10 cellular contexts compared by ENCODE assay signal in the genomic region with DNA sequence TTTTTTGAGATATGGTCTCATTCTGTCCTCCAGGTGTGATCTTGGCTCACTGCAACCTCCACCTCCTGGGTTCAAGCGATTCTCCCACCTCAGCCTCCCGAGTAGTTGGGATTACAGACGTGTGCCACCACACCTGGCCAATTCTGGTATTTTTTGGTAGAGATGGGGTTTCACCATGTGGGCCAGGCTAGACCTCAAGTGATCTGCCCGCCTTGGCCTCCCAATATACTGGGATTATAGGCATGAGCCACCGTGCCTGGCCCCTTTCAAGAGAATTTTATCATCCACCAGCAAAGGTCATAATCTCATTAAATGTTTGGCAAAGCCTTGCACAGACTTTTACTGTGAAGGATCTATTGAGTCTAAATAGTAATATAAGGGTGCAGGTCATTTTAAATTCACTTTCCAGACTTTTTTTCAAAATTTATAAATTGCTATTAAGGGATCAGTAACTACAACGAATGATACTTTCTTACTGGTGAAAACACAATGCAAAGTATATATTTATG. TPM values are rescaled to one million over a fixed set of nuclear protein-coding genes. Genes with fewer than 3 reads are reported as not detected.
DNase-seq lines count a peak whose midpoint lies in the region; ATAC-seq and TF ChIP-seq lines count a peak whose summit lies in the region.
"Had no signal": no experiment of that assay in that cellular context is flagged by ENCODE, and none has a peak within 500 bp of the region (broad histone marks: within the 10 kb centered on the region; RNA-seq: fewer than 3 reads in every experiment).

No MANE protein-coding gene starts in this region.

- H3K79me2 ChIP-seq in Loucy (ENCODE audit: insufficient read depth, low read length): peaks cover 79% of the 10 kb centered on the region

- H3K9me3 Mint-ChIP-seq in Caco-2 (ENCODE audit: unreplicated experiment) (no peaks in the 10 kb centered on the region), nephron (no peaks in the 10 kb centered on the region)
- no peaks in the 10 kb centered on the region for H3K9me3 Mint-ChIP-seq in activated naive CD8-positive, alpha-beta T cell treated with anti-CD3 and anti-CD28 coated beads, Interleukin-2, amount 50 U/mL, for 24 hours

- H3K36me3 Mint-ChIP-seq in Caco-2 (ENCODE audit: insufficient read depth, unreplicated experiment) (peaks cover 42% of the 10 kb centered on the region), nephron (ENCODE audit: low read depth) (peaks cover 6% of the 10 kb centered on the region)
- peaks cover 18% of the 10 kb centered on the region for H3K36me3 Mint-ChIP-seq in activated naive CD8-positive, alpha-beta T cell treated with anti-CD3 and anti-CD28 coated beads, Interleukin-2, amount 50 U/mL, for 24 hours (ENCODE audit: low read depth)

- no peaks in the 10 kb centered on the region for H3K27me3 Mint-ChIP-seq in Caco-2 (ENCODE audit: insufficient read depth, unreplicated experiment)
- no peaks in the 10 kb centered on the region for H3K27me3 Mint-ChIP-seq in activated naive CD8-positive, alpha-beta T cell treated with anti-CD3 and anti-CD28 coated beads, Interleukin-2, amount 50 U/mL, for 24 hours
- H3K27me3 Mint-ChIP-seq in nephron (ENCODE audit: low read depth): no peaks in the 10 kb centered on the region
- H3K27me3 Mint-ChIP-seq: T-helper 17 cell had no signal

- H3K9me3 ChIP-seq in Caco-2: no peaks in the 10 kb centered on the region
- H3K9me3 ChIP-seq in Loucy (ENCODE audit: insufficient read depth, low read depth, low read length): no peaks in the 10 kb centered on the region
- H3K9me3 ChIP-seq: prostate gland had no signal

- no peaks in the 10 kb centered on the region for H3F3A ChIP-seq in Loucy (ENCODE audit: low read depth)

- peaks cover 18% of the 10 kb centered on the region for H3K4me1 Mint-ChIP-seq in Caco-2 (ENCODE audit: low read depth, unreplicated experiment)
- peaks cover 54% of the 10 kb centered on the region for H3K4me1 Mint-ChIP-seq in activated naive CD8-positive, alpha-beta T cell treated with anti-CD3 and anti-CD28 coated beads, Interleukin-2, amount 50 U/mL, for 24 hours
- peaks cover 38% of the 10 kb centered on the region for H3K4me1 Mint-ChIP-seq in nephron

- no peaks in the 10 kb centered on the region for H3K9me2 ChIP-seq in Loucy (replicated peaks; ENCODE audit: low read depth, low read length)

- H3K4me2 ChIP-seq in Loucy (ENCODE audit: low read depth, low read length, poor library complexity, severe bottlenecking): peak overlapping the region; percentile 92

- H3K9ac ChIP-seq in Loucy (ENCODE audit: low read depth, low read length, poor library complexity, severe bottlenecking): peak overlapping the region; percentile 81

- intact Hi-C loops in Caco-2 (cut with micrococcal nuclease; ENCODE audit: unreplicated experiment): no loop called here

- POLR2A ChIA-PET in Caco-2 (lab: Charles Lee): interaction anchor here (0.7 kb wide), 1 partner anchor 105 kb away, joined by 3 read pairs; the partner anchor contains the start of gene ADGRF3

- CTCF ChIA-PET in Caco-2 (lab: Charles Lee): interaction anchor here (1.2 kb wide), 1 partner anchor 72 kb away, joined by 3 read pairs; no protein-coding TSS in a partner anchor

- H3K27ac Mint-ChIP-seq in Caco-2 (ENCODE audit: unreplicated experiment) (no peak overlapping the region), nephron (peak overlapping the region in 1 of 3 experiments; percentile 99)
- peak overlapping the region; percentile 5 for H3K27ac Mint-ChIP-seq in activated naive CD8-positive, alpha-beta T cell treated with anti-CD3 and anti-CD28 coated beads, Interleukin-2, amount 50 U/mL, for 24 hours

- H3K4me3 Mint-ChIP-seq in Caco-2 (ENCODE audit: unreplicated experiment): peak overlapping the region; percentile 99
- peak overlapping the region; percentile 98 for H3K4me3 Mint-ChIP-seq in activated naive CD8-positive, alpha-beta T cell treated with anti-CD3 and anti-CD28 coated beads, Interleukin-2, amount 50 U/mL, for 24 hours
- peak overlapping the region; percentile 65 to 100 (median 98) for H3K4me3 Mint-ChIP-seq in nephron

- H3K36me3 ChIP-seq in Caco-2 (ENCODE audit: control insufficient read depth, insufficient read depth, low read length) (no peaks in the 10 kb centered on the region), Loucy (ENCODE audit: insufficient read depth, low read length) (peaks cover 10% of the 10 kb centered on the region; the same call in 1 of the 2 replicates)
- H3K36me3 ChIP-seq: prostate gland had no signal

- BruUV-seq in Caco-2 (replicated peaks; lab: Mats Ljungman, UMichigan): no TSS peak

- no peak overlapping the region for H2AFZ ChIP-seq in Loucy (ENCODE audit: low read length)

- H3K4me3 ChIP-seq in Caco-2 (ENCODE audit: low read depth, low read length): no peak overlapping the region
- peak overlapping the region; percentile 86 for H3K4me3 ChIP-seq in Loucy (ENCODE audit: low read length, poor library complexity, severe bottlenecking)

- DNase-seq in Caco-2: no peak
- DNase-seq in activated naive CD8-positive, alpha-beta T cell treated with anti-CD3 and anti-CD28 coated beads, Interleukin-2, amount 50 U/mL, for 24 hours: no peak
- no peak for DNase-seq in Kasumi-1 (lab: John Stamatoyannopoulos, UW)
- DNase-seq in NCI-H526 (lab: John Stamatoyannopoulos, UW): no peak
- DNase-seq in effector CD4-positive, alpha-beta T cell: no peak
- DNase-seq: T-helper 17 cell had no signal

- H3K4me1 ChIP-seq in Caco-2 (peaks cover 13% of the 10 kb centered on the region; the same call in 1 of the 2 replicates), Loucy (ENCODE audit: insufficient read depth, low read length, poor library complexity, severe bottlenecking) (peaks cover 35% of the 10 kb centered on the region)
- H3K4me1 ChIP-seq: prostate gland had no signal

- peaks cover 20% of the 10 kb centered on the region for H4K20me1 ChIP-seq in Loucy (ENCODE audit: insufficient read depth, low read length, poor library complexity, severe bottlenecking)

- no peak for ATAC-seq in activated naive CD8-positive, alpha-beta T cell treated with anti-CD3 and anti-CD28 coated beads, Interleukin-2, amount 50 U/mL, for 24 hours
- ATAC-seq in GM21515 (IDR thresholded peaks at IDR 0.05; ENCODE audit: unreplicated experiment): no peak
- ATAC-seq: T-helper 17 cell had no signal

- TF ChIP-seq CTCF in Caco-2 (IDR thresholded peaks at IDR 0.05; ENCODE audit: insufficient read depth in 1 of 2, low read depth in 1 of 2, low read length in 1 of 2, severe bottlenecking in 1 of 2, unreplicated experiment in 1 of 2): no peak
- no peak for TF ChIP-seq CTCF in Loucy (conservative IDR thresholded peaks at IDR 0.05; ENCODE audit: low read length)
- TF ChIP-seq CTCF in nephron (IDR thresholded peaks at IDR 0.05; ENCODE audit: unreplicated experiment in 3 of 3): no peak

- H3K27me3 ChIP-seq in Caco-2 (replicated peaks; ENCODE audit: control insufficient read depth, insufficient read depth, low read length) (no peaks in the 10 kb centered on the region), Loucy (ENCODE audit: insufficient read depth, low read length, poor library complexity, severe bottlenecking) (no peaks in the 10 kb centered on the region)

RNA-seq across cellular contexts. Expression of gene HADHA, which starts 2.5 kb away (rescaled TPM):
- total RNA-seq in Caco-2 (2022): 143 and 150 TPM in 2 replicates

RNA-seq across cellular contexts. Expression of gene HADHB, which starts 2.8 kb away (rescaled TPM):
- total RNA-seq in Caco-2 (2022): 93.2 and 106 TPM in 2 replicates
